ENCODE assay signal across 22 cellular contexts in the genomic region with DNA sequence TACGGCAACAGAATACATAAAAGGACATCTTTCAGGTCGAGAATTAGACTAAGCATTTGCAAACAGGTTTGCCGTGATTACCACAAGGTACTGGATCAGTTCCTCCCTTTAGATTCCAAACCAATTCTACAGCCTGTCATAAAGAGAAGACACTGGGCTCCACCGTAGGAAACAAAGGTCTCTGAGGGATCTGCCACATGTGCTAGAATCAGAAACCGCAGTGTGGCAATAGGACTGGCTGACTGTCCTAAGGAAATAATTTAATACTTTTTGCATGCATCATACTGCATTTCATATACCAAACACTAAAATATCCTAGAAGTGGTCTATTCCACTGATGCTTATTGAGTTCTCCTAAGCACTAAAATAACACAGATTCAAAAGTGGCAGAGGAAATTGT. TPM values are rescaled to one million over a fixed set of nuclear protein-coding genes. Genes with fewer than 3 reads are reported as not detected.
"Had no signal": no experiment of that assay in that cellular context is flagged by ENCODE, and none has a peak within 500 bp of the region (broad histone marks: within the 10 kb centered on the region; RNA-seq: fewer than 3 reads in every experiment).

No MANE protein-coding gene starts in this region.

- H3K4me1 ChIP-seq: esophagus squamous epithelium, foreskin keratinocyte, pancreas, testis, uterus had no signal

- H3K27me3 ChIP-seq: esophagus squamous epithelium, foreskin keratinocyte, pancreas, testis, uterus had no signal

- DNase-seq: activated T-cell treated with anti-CD3 and anti-CD28 coated beads, Interleukin-2, amount 50 U/mL, for 24 hours; endodermal cell; esophagus squamous epithelium; foreskin keratinocyte; glutamatergic neuron; hippocampal formation; left ventricle myocardium inferior; mammary epithelial cell; pancreas; right cardiac atrium; stimulated activated CD4-positive, alpha-beta T cell treated with anti-CD3 and anti-CD28 coated beads, Interleukin-2, amount 100 ng/mL, for 24 hours; T-helper 9 cell; testis; trophoblast cell; uterus had no signal

- H3K4me3 ChIP-seq: coronary artery, esophagus squamous epithelium, left ventricle myocardium inferior, pancreas, skin epidermis, testis, uterus had no signal

- H3K9me3 ChIP-seq: esophagus squamous epithelium, left ventricle myocardium inferior, neutrophil, pancreas, testis, uterus had no signal

- H3K36me3 ChIP-seq: neutrophil, pancreas, uterus had no signal

- H3K27ac ChIP-seq: coronary artery, esophagus squamous epithelium, foreskin keratinocyte, left ventricle myocardium inferior, neutrophil, pancreas, skin epidermis, testis, uterus had no signal

- ATAC-seq: activated T-helper 17 cell treated with anti-CD3 and anti-CD28 coated beads, Interleukin-2, amount 50 U/mL, for 72 hours; foreskin keratinocyte; pancreas; right cardiac atrium; stimulated activated effector memory CD8-positive, alpha-beta T cell treated with anti-CD3 and anti-CD28 coated beads, Interleukin-12 subunit alpha, Interleukin-12 subunit beta, amount 100 ng/mL, for 72 hours; WTC11 had no signal

RNA-seq across cellular contexts. Expression of a gene that starts 59.2 kb away (rescaled TPM):
- total RNA-seq: T-helper 1 cell treated with Interleukin-12 subunit alpha and Interleukin-12 subunit beta and Interleukin-4 antibody, amounts not matched to agents 30 ng/mL and 1 ng/mL, for 36 hours had no signal
